ENCODE assay signal across 29 cellular contexts in genomic region chr2:165529130-165529529, GRCh38. TPM values are rescaled to one million over a fixed set of nuclear protein-coding genes. Genes with fewer than 3 reads are reported as not detected.
A peak's percentile ranks its signal among the peaks of the same experiment; 100 is the strongest.
DNase-seq lines count a peak whose midpoint lies in the region; ATAC-seq and TF ChIP-seq lines count a peak whose summit lies in the region.
"Had no signal": no experiment of that assay in that cellular context is flagged by ENCODE, and none has a peak within 500 bp of the region (broad histone marks: within the 10 kb centered on the region; RNA-seq: fewer than 3 reads in every experiment).

No MANE protein-coding gene starts in this region.

- peaks cover 5 to 16% (median 9%) of the 10 kb centered on the region in 11 experiments; a peak in 16 of 22 replicates for H3K9me3 ChIP-seq in BLaER1 treated with 17β-estradiol and CSF1 and Interleukin-3, amounts not matched to agents 10 nM and 100 nM (replicated peaks in 1 of 11)
- H3K9me3 ChIP-seq in H9 (ENCODE audit: control insufficient read depth, low read depth, low read length) (no peaks in the 10 kb centered on the region), heart left ventricle (peaks cover 0 to 7% (median 0%) of the 10 kb centered on the region in 12 donors), osteoblast (ENCODE audit: low read depth, low read length) (no peaks in the 10 kb centered on the region)
- H3K9me3 ChIP-seq: HAP-1, sigmoid colon, thoracic aorta had no signal

- H3K36me3 ChIP-seq in BLaER1 treated with 17β-estradiol and CSF1 and Interleukin-3, amounts not matched to agents 10 nM and 100 nM: no peaks in the 10 kb centered on the region
- H3K36me3 ChIP-seq in heart left ventricle (no peaks in the 10 kb centered on the region), osteoblast (ENCODE audit: insufficient read depth, low read length) (no peaks in the 10 kb centered on the region)
- H3K36me3 ChIP-seq: cardiac muscle cell, HAP-1, sigmoid colon, thoracic aorta had no signal

- H3K4me3 Mint-ChIP-seq in H9: no peak overlapping the region; a peak in 1 of 5 replicates
- H3K4me3 Mint-ChIP-seq: activated CD8-positive, alpha-beta memory T cell treated with anti-CD3 and anti-CD28 coated beads, Interleukin-2, amount 10 ng/mL, durations not matched to agents 7 days and 5 days; activated naive CD8-positive, alpha-beta T cell treated with anti-CD3 and anti-CD28 coated beads, Interleukin-2, amount 10 ng/mL, durations not matched to agents 7 days and 5 days; activated T-helper 17 cell treated with anti-CD3 and anti-CD28 coated beads, Interleukin-2, amount 50 U/mL, for 72 hours; mesothelial cell of epicardium; nephron; stimulated activated effector memory CD8-positive, alpha-beta T cell treated with anti-CD3 and anti-CD28 coated beads, Interleukin-12 subunit alpha, Interleukin-12 subunit beta, amount 100 ng/mL, for 72 hours had no signal

- no peak overlapping the region for H2AK5ac ChIP-seq in H9 (ENCODE audit: insufficient read length, low read length)

- H3K27ac Mint-ChIP-seq in H9: peak overlapping the region; percentile 10 to 55 (median 32); a peak in 4 of 7 replicates
- H3K27ac Mint-ChIP-seq: activated CD8-positive, alpha-beta memory T cell treated with anti-CD3 and anti-CD28 coated beads, Interleukin-2, amount 10 ng/mL, durations not matched to agents 7 days and 5 days; activated naive CD8-positive, alpha-beta T cell treated with anti-CD3 and anti-CD28 coated beads, Interleukin-2, amount 10 ng/mL, durations not matched to agents 7 days and 5 days; activated T-helper 17 cell treated with anti-CD3 and anti-CD28 coated beads, Interleukin-2, amount 50 U/mL, for 72 hours; mesothelial cell of epicardium; stimulated activated effector memory CD8-positive, alpha-beta T cell treated with anti-CD3 and anti-CD28 coated beads, Interleukin-12 subunit alpha, Interleukin-12 subunit beta, amount 100 ng/mL, for 72 hours had no signal

- no peak for TF ChIP-seq CTCF in H9 (conservative IDR thresholded peaks at IDR 0.05)
- no peak for TF ChIP-seq CTCF in astrocyte of the spinal cord (IDR thresholded peaks at IDR 0.05; ENCODE audit: low read depth, low read length)
- no peak for TF ChIP-seq CTCF in heart left ventricle (IDR thresholded peaks at IDR 0.05)
- no peak for TF ChIP-seq CTCF in osteoblast (IDR thresholded peaks at IDR 0.05; ENCODE audit: extremely low read depth, low read depth, low read length)

- peaks cover 0 to 8% of the 10 kb centered on the region in 2 experiments; a peak in 3 of 5 replicates for H3K9me3 Mint-ChIP-seq in H9
- H3K9me3 Mint-ChIP-seq: activated naive CD8-positive, alpha-beta T cell treated with anti-CD3 and anti-CD28 coated beads, Interleukin-2, amount 10 ng/mL, durations not matched to agents 7 days and 5 days had no signal

- peak overlapping the region in 9 of 11 experiments; percentile 28 to 75 (median 50); a peak in 18 of 22 replicates for H3K4me2 ChIP-seq in BLaER1 treated with 17β-estradiol and CSF1 and Interleukin-3, amounts not matched to agents 10 nM and 100 nM
- H3K4me2 ChIP-seq in H9 (ENCODE audit: insufficient read depth, insufficient read length, low read length) (no peak overlapping the region), osteoblast (ENCODE audit: insufficient read depth, low read length) (no peak overlapping the region)

- no peaks in the 10 kb centered on the region for H4K20me1 ChIP-seq in BLaER1 treated with 17β-estradiol and CSF1 and Interleukin-3, amounts not matched to agents 10 nM and 100 nM
- no peaks in the 10 kb centered on the region for H4K20me1 ChIP-seq in H9 (ENCODE audit: control insufficient read depth, insufficient read depth, insufficient read length)
- H4K20me1 ChIP-seq in osteoblast (ENCODE audit: insufficient read depth, low read length): no peaks in the 10 kb centered on the region

- no peak overlapping the region; a peak in 1 of 20 replicates for H3K4me3 ChIP-seq in BLaER1 treated with 17β-estradiol and CSF1 and Interleukin-3, amounts not matched to agents 10 nM and 100 nM
- H3K4me3 ChIP-seq in astrocyte of the spinal cord (ENCODE audit: low read depth, low read length): no peak overlapping the region
- H3K4me3 ChIP-seq in heart left ventricle: no peak overlapping the region
- no peak overlapping the region for H3K4me3 ChIP-seq in osteoblast (ENCODE audit: insufficient read depth, low read length)
- H3K4me3 ChIP-seq: cardiac muscle cell, HAP-1, sigmoid colon, thoracic aorta had no signal

- in situ Hi-C loops in astrocyte of the spinal cord (cut with HindIII; ENCODE audit: low sequenced_read_pairs): no loop called here

- H3K36me3 Mint-ChIP-seq in H9 (ENCODE audit: insufficient read depth in 1 of 3, low read depth in 3 of 3): peaks cover 4 to 13% (median 8%) of the 10 kb centered on the region in 3 experiments; a peak in 6 of 7 replicates
- H3K36me3 Mint-ChIP-seq: activated CD8-positive, alpha-beta memory T cell treated with anti-CD3 and anti-CD28 coated beads, Interleukin-2, amount 10 ng/mL, durations not matched to agents 7 days and 5 days; activated naive CD8-positive, alpha-beta T cell treated with anti-CD3 and anti-CD28 coated beads, Interleukin-2, amount 10 ng/mL, durations not matched to agents 7 days and 5 days; stimulated activated effector memory CD8-positive, alpha-beta T cell treated with anti-CD3 and anti-CD28 coated beads, Interleukin-12 subunit alpha, Interleukin-12 subunit beta, amount 100 ng/mL, for 72 hours had no signal

- no peak overlapping the region for H3K14ac ChIP-seq in H9 (ENCODE audit: insufficient read depth, low read length)

- H3K4me1 Mint-ChIP-seq in H9: peaks cover 6 to 11% of the 10 kb centered on the region in 2 experiments
- H3K4me1 Mint-ChIP-seq: activated CD8-positive, alpha-beta memory T cell treated with anti-CD3 and anti-CD28 coated beads, Interleukin-2, amount 10 ng/mL, durations not matched to agents 7 days and 5 days; activated naive CD8-positive, alpha-beta T cell treated with anti-CD3 and anti-CD28 coated beads, Interleukin-2, amount 10 ng/mL, durations not matched to agents 7 days and 5 days; activated T-helper 17 cell treated with anti-CD3 and anti-CD28 coated beads, Interleukin-2, amount 50 U/mL, for 72 hours; stimulated activated effector memory CD8-positive, alpha-beta T cell treated with anti-CD3 and anti-CD28 coated beads, Interleukin-12 subunit alpha, Interleukin-12 subunit beta, amount 100 ng/mL, for 72 hours had no signal

- H3K9ac ChIP-seq in BLaER1 treated with 17β-estradiol and CSF1 and Interleukin-3, amounts not matched to agents 10 nM and 100 nM: no peak overlapping the region
- H3K9ac ChIP-seq in H9 (ENCODE audit: extremely low read depth, insufficient read length, low read length): no peak overlapping the region

- H3K23me2 ChIP-seq in H9 (ENCODE audit: insufficient read length, low read depth, low read length, poor library complexity, severe bottlenecking): no peaks in the 10 kb centered on the region

- WGBS in H9 (ENCODE audit: extremely low coverage, insufficient read length, low lambda C conversion rate): no CpG with 5 or more reads among the region's 3 CpGs
- WGBS in heart left ventricle, 4 donors: 79 to 89% (median 89%) methylated on average over 3 of the region's 3 CpGs

- H4K5ac ChIP-seq in H9 (ENCODE audit: insufficient read length, low read depth, low read length): no peak overlapping the region

- H2BK20ac ChIP-seq in H9 (ENCODE audit: low read depth, low read length, poor library complexity, severe bottlenecking): no peak overlapping the region

- no peak overlapping the region for H4K91ac ChIP-seq in H9 (ENCODE audit: insufficient read length, low read depth, low read length)

- no peak overlapping the region for H2BK5ac ChIP-seq in H9 (ENCODE audit: insufficient read length, low read length)

- no peak overlapping the region for H3K4ac ChIP-seq in H9 (ENCODE audit: low read depth, low read length)

- peak overlapping the region in 3 of 11 experiments; percentile 35 to 49 (median 49); a peak in 4 of 22 replicates for H3K27ac ChIP-seq in BLaER1 treated with 17β-estradiol and CSF1 and Interleukin-3, amounts not matched to agents 10 nM and 100 nM
- H3K27ac ChIP-seq in H9 (ENCODE audit: insufficient read length, low read depth, low read length) (no peak overlapping the region), heart left ventricle (no peak overlapping the region), osteoblast (ENCODE audit: low read depth, low read length) (no peak overlapping the region)
- H3K27ac ChIP-seq: C4-2B, cardiac muscle cell, epithelial cell of prostate, sigmoid colon, thoracic aorta had no signal

- no peaks in the 10 kb centered on the region for H3K27me3 ChIP-seq in BLaER1 treated with 17β-estradiol and CSF1 and Interleukin-3, amounts not matched to agents 10 nM and 100 nM
- H3K27me3 ChIP-seq in H9 (ENCODE audit: insufficient read depth, low read length) (no peaks in the 10 kb centered on the region), heart left ventricle (no peaks in the 10 kb centered on the region), osteoblast (ENCODE audit: insufficient read depth, low read length) (no peaks in the 10 kb centered on the region)
- H3K27me3 ChIP-seq: cardiac muscle cell, sigmoid colon had no signal

- H2BK12ac ChIP-seq in H9 (ENCODE audit: insufficient read length, low read depth, low read length): no peak overlapping the region

- no peak for TF ChIP-seq POLR2A in heart left ventricle (IDR thresholded peaks at IDR 0.05)

- no peak overlapping the region for H2BK15ac ChIP-seq in H9 (ENCODE audit: low read depth, low read length)

- no peaks in the 10 kb centered on the region for H3K79me1 ChIP-seq in H9 (ENCODE audit: insufficient read depth, low read depth, low read length, poor library complexity, severe bottlenecking)

- H3T11ph ChIP-seq in H9 (ENCODE audit: low read length): no peak overlapping the region

- H3K79me2 ChIP-seq in H9 (ENCODE audit: insufficient read depth, low read length): no peaks in the 10 kb centered on the region
- no peaks in the 10 kb centered on the region for H3K79me2 ChIP-seq in osteoblast (ENCODE audit: insufficient read depth, low read length)

- intact Hi-C loops in heart left ventricle (cut with DNase I): no loop called here

- no peak overlapping the region for H3K56ac ChIP-seq in H9 (ENCODE audit: insufficient read length, low read depth, low read length)

- DNase-seq in H9 (peak; percentile 30), astrocyte of the spinal cord (ENCODE audit: low read depth, low spot score) (peak; percentile 28), fibroblast of the conjunctiva (ENCODE audit: low read depth) (peak; percentile 22), heart left ventricle (no peak), NCI-H1436 (lab: John Stamatoyannopoulos, UW) (no peak), NCI-H1105 treated with DMSO at 0.1 percent for 48 hours (lab: John Stamatoyannopoulos, UW) (no peak), osteoblast (ENCODE audit: insufficient read length, low spot score, missing footprints) (no peak)
- DNase-seq: ACHN; activated CD4-positive, alpha-beta T cell treated with anti-CD3 and anti-CD28 coated beads for 48 hours; activated CD8-positive, alpha-beta memory T cell treated with anti-CD3 and anti-CD28 coated beads, Interleukin-2, amount 10 ng/mL, durations not matched to agents 7 days and 5 days; activated naive CD8-positive, alpha-beta T cell treated with anti-CD3 and anti-CD28 coated beads, Interleukin-2, amount 10 ng/mL, durations not matched to agents 7 days and 5 days; GDM1; NCI-H1417 treated with DMSO at 0.1 percent for 48 hours; NCI-H774; posterior cingulate gyrus; sigmoid colon; SW 1271 had no signal

- no peak overlapping the region for H4K8ac ChIP-seq in H9 (replicated peaks; ENCODE audit: insufficient read length, low read depth, low read length)

- no peak overlapping the region for H3K23ac ChIP-seq in H9 (ENCODE audit: insufficient read length, low read depth, low read length)

- H2AFZ ChIP-seq in H9 (ENCODE audit: low read length) (no peak overlapping the region), osteoblast (ENCODE audit: low read length) (no peak overlapping the region)

- no peak overlapping the region for H3K18ac ChIP-seq in H9 (ENCODE audit: insufficient read length, low read depth, low read length)

- H3K4me1 ChIP-seq in BLaER1 treated with 17β-estradiol and CSF1 and Interleukin-3, amounts not matched to agents 10 nM and 100 nM: peaks cover 0 to 26% (median 15%) of the 10 kb centered on the region in 10 experiments; a peak in 15 of 20 replicates
- peaks cover 2% of the 10 kb centered on the region; the same call in 1 of the 2 replicates for H3K4me1 ChIP-seq in H9 (ENCODE audit: insufficient read depth, low read length)
- no peaks in the 10 kb centered on the region for H3K4me1 ChIP-seq in heart left ventricle
- no peaks in the 10 kb centered on the region for H3K4me1 ChIP-seq in osteoblast (ENCODE audit: insufficient read depth, low read length)
- H3K4me1 ChIP-seq: HAP-1, sigmoid colon had no signal

- no peak for ATAC-seq in heart left ventricle
- ATAC-seq: activated CD8-positive, alpha-beta memory T cell treated with anti-CD3 and anti-CD28 coated beads, Interleukin-2, amount 10 ng/mL, durations not matched to agents 7 days and 5 days; activated T-helper 17 cell treated with anti-CD3 and anti-CD28 coated beads, Interleukin-2, amount 50 U/mL, for 72 hours; HepG2; Right ventricle myocardium inferior; stimulated activated effector memory CD8-positive, alpha-beta T cell treated with anti-CD3 and anti-CD28 coated beads, Interleukin-12 subunit alpha, Interleukin-12 subunit beta, amount 100 ng/mL, for 72 hours had no signal

- H2BK120ac ChIP-seq in H9 (ENCODE audit: low read depth, low read length, poor library complexity, severe bottlenecking): no peak overlapping the region

- H3K27me3 Mint-ChIP-seq in H9 (ENCODE audit: low read depth): no peaks in the 10 kb centered on the region
- H3K27me3 Mint-ChIP-seq: activated CD8-positive, alpha-beta memory T cell treated with anti-CD3 and anti-CD28 coated beads, Interleukin-2, amount 10 ng/mL, durations not matched to agents 7 days and 5 days; activated T-helper 17 cell treated with anti-CD3 and anti-CD28 coated beads, Interleukin-2, amount 50 U/mL, for 72 hours had no signal

RNA-seq across cellular contexts. Expression of gene CSRNP3, which starts 59.6 kb away (rescaled TPM):
- total RNA-seq in H9 (2021): 2.3 and 3.6 TPM in 2 replicates
- total RNA-seq in heart left ventricle: 10 to 100 TPM in 1 of 9 donors, 1 to 10 TPM in 8; 3.2 to 10.6 (median 5.1) TPM
- 1 to 10 TPM in 1 of 2 donors, under 1 TPM in 1; 0.87 to 1.6 TPM for polyA plus RNA-seq in heart left ventricle
- 1.4 and 2.7 TPM in 2 replicates for total RNA-seq in osteoblast
- total RNA-seq: activated CD8-positive, alpha-beta memory T cell treated with anti-CD3 and anti-CD28 coated beads, Interleukin-2, amount 10 ng/mL, durations not matched to agents 7 days and 5 days; activated naive CD8-positive, alpha-beta T cell treated with anti-CD3 and anti-CD28 coated beads, Interleukin-2, amount 10 ng/mL, durations not matched to agents 7 days and 5 days; activated T-helper 17 cell treated with anti-CD3 and anti-CD28 coated beads, Interleukin-2, amount 50 U/mL, for 72 hours; HepG2 had no signal
- polyA plus RNA-seq: HepG2 had no signal

Comparison
In these comparisons a context has a peak if more than half of its experiments do, and no peak if none do; other contexts are left out.
1. H3K4me2 ChIP-seq: peak in BLaER1 treated with 17β-estradiol and CSF1 and Interleukin-3, amounts not matched to agents 10 nM and 100 nM (9 of 11); none in H9 (single experiment) and osteoblast (single experiment).
2. DNase-seq: peak in H9 (single experiment), astrocyte of the spinal cord (single experiment) and fibroblast of the conjunctiva (single experiment); none in heart left ventricle (0 of 5), NCI-H1436 (single experiment), NCI-H1105 treated with DMSO at 0.1 percent for 48 hours (single experiment) and osteoblast (single experiment).